ENCODE assay signal across 7 cellular contexts in the genomic region with DNA sequence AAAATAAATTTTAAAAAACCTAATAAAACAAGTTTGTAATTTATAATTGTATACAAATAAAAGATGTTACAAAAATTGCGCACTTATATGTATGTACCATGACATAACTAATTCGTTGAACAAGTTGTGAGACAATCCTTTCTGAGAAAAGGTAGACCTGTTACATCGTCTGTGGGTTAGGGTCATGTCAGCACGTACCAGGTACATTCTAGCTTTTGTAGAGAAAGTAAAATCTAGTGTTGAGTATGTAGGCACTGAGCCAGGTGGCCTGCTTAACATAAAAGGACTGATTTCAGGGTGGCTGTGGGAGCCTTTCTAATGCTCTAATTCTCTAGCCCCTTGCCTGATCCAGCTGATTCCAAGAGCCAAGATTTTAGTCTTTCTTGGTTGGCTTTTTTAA. TPM values are rescaled to one million over a fixed set of nuclear protein-coding genes. Genes with fewer than 3 reads are reported as not detected.
A peak's percentile ranks its signal among the peaks of the same experiment; 100 is the strongest.
DNase-seq lines count a peak whose midpoint lies in the region; ATAC-seq and TF ChIP-seq lines count a peak whose summit lies in the region.

No MANE protein-coding gene starts in this region.

- H4K20me1 ChIP-seq in fibroblast of lung (ENCODE audit: control insufficient read depth, extremely low read depth, insufficient read depth, low read length) (no peaks in the 10 kb centered on the region), smooth muscle cell (ENCODE audit: low read depth) (no peaks in the 10 kb centered on the region)

- H3K79me2 ChIP-seq in fibroblast of lung (ENCODE audit: control insufficient read depth, insufficient read depth, low read length) (peaks cover under 1% of the 10 kb centered on the region), smooth muscle cell (ENCODE audit: low read depth) (peaks cover 3% of the 10 kb centered on the region)

- H2AFZ ChIP-seq in fibroblast of lung (ENCODE audit: low read length) (no peak overlapping the region), smooth muscle cell (ENCODE audit: low read depth) (no peak overlapping the region)

- H3K9ac ChIP-seq in fibroblast of lung (ENCODE audit: insufficient read depth, low read length) (peak overlapping the region; percentile 52), smooth muscle cell (ENCODE audit: low read depth) (peak overlapping the region; percentile 93)

- ATAC-seq in HG02623 (IDR thresholded peaks at IDR 0.05; ENCODE audit: unreplicated experiment), result no peak

- WGBS in smooth muscle cell (ENCODE audit: low lambda C conversion rate), result 75% methylated on average over 4 of the region's 4 CpGs

- H3K36me3 ChIP-seq in fibroblast of lung (ENCODE audit: control insufficient read depth, insufficient read depth, low read length) (peaks cover 4% of the 10 kb centered on the region), smooth muscle cell (ENCODE audit: low read depth) (peaks cover 6% of the 10 kb centered on the region)

- peak overlapping the region; percentile 94 for H3K4me2 ChIP-seq in fibroblast of lung (ENCODE audit: extremely low read depth, insufficient read depth, low read length)
- peak overlapping the region; percentile 86 for H3K4me2 ChIP-seq in smooth muscle cell

- H3K27ac ChIP-seq in fibroblast of lung (ENCODE audit: insufficient read depth, low read length) (peak overlapping the region; percentile 95), smooth muscle cell (ENCODE audit: low read depth) (peak overlapping the region; percentile 94)

- H3K9me3 ChIP-seq in fibroblast of lung (ENCODE audit: control insufficient read depth, insufficient read depth, low read depth, low read length) (no peaks in the 10 kb centered on the region), smooth muscle cell (replicated peaks; ENCODE audit: low read depth) (no peaks in the 10 kb centered on the region)

- H3F3A ChIP-seq in smooth muscle cell (ENCODE audit: low read depth), result peaks cover 15% of the 10 kb centered on the region

- DNase-seq in HFF-Myc (ENCODE audit: extremely low read depth, low read depth) (no peak), SW480 (ENCODE audit: low spot score) (peak; percentile 17), fibroblast of lung (ENCODE audit: low read depth in 2 of 2) (peak in 1 of 2 donors; percentile 17), smooth muscle cell (lab: John Stamatoyannopoulos, UW; ENCODE audit: unreplicated experiment) (no peak), NAMALWA (ENCODE audit: low spot score) (no peak), islet precursor cell (no peak)

- TF ChIP-seq CTCF in HFF-Myc (IDR thresholded peaks at IDR 0.05; ENCODE audit: low read depth, low read length, missing control alignments), result no peak
- no peak for TF ChIP-seq CTCF in fibroblast of lung (conservative IDR thresholded peaks at IDR 0.05 in 1 of 2, IDR thresholded peaks at IDR 0.05 in 1 of 2; ENCODE audit: low read depth in 1 of 2, low read length in 2 of 2)
- no peak for TF ChIP-seq CTCF in smooth muscle cell (IDR thresholded peaks at IDR 0.05; ENCODE audit: borderline replicate concordance, insufficient read depth, poor library complexity, severe bottlenecking)

- no peaks in the 10 kb centered on the region for H3K27me3 ChIP-seq in fibroblast of lung (ENCODE audit: control insufficient read depth, insufficient read depth, low read length)
- no peaks in the 10 kb centered on the region for H3K27me3 ChIP-seq in smooth muscle cell (ENCODE audit: low read depth)

- H3K4me1 ChIP-seq in fibroblast of lung (ENCODE audit: control insufficient read depth, extremely low read depth, insufficient read depth, low read length) (peaks cover 5% of the 10 kb centered on the region), smooth muscle cell (ENCODE audit: low read depth) (peaks cover 8% of the 10 kb centered on the region)

- H3K4me3 ChIP-seq in HFF-Myc (replicated peaks; ENCODE audit: low read depth, low read length) (peak overlapping the region; percentile 59), fibroblast of lung (replicated peaks in 1 of 4; ENCODE audit: control extremely low read depth in 1 of 4, insufficient read depth in 1 of 4, low read depth in 3 of 4, low read length in 4 of 4) (peak overlapping the region; percentile 75 to 86 (median 81)), smooth muscle cell (peak overlapping the region; percentile 77)

RNA-seq across cellular contexts. Expression of gene RPL7L1, which starts 10.4 kb away (rescaled TPM):
- total RNA-seq in fibroblast of lung (108 and 127 TPM in 2 replicates), smooth muscle cell (64.0 and 75.4 TPM in 2 replicates)
- polyA plus RNA-seq in fibroblast of lung (80.0 and 81.0 TPM in 2 replicates), smooth muscle cell (51.7 and 57.6 TPM in 2 replicates)
- polyA plus RNA-seq in fibroblast of lung (2012), result 74.8 and 75.5 TPM in 2 replicates
- 63.3 and 67.8 TPM in 2 replicates for polyA minus RNA-seq in fibroblast of lung (ENCODE audit: low replicate concordance)

RNA-seq across cellular contexts. Expression of gene PTCRA, which starts 26.0 kb away (rescaled TPM):
- not detected in 2 replicates for total RNA-seq in fibroblast of lung
- polyA plus RNA-seq in fibroblast of lung, result not detected in 2 replicates
- not detected in 2 replicates for polyA plus RNA-seq in fibroblast of lung (2012)
- polyA minus RNA-seq in fibroblast of lung (ENCODE audit: low replicate concordance), result not detected in 2 replicates
- total RNA-seq in smooth muscle cell, result not detected in 2 replicates
- not detected in 2 replicates for polyA plus RNA-seq in smooth muscle cell

RNA-seq across cellular contexts. Expression of gene CNPY3, which starts 39.5 kb away (rescaled TPM):
- total RNA-seq in fibroblast of lung (23.9 and 30.4 TPM in 2 replicates), smooth muscle cell (16.3 and 20.5 TPM in 2 replicates)
- polyA plus RNA-seq in fibroblast of lung (30.3 and 38.8 TPM in 2 replicates), smooth muscle cell (42.6 and 51.4 TPM in 2 replicates)
- 29.5 and 35.6 TPM in 2 replicates for polyA plus RNA-seq in fibroblast of lung (2012)
- polyA minus RNA-seq in fibroblast of lung (ENCODE audit: low replicate concordance), result 20.7 and 28.8 TPM in 2 replicates
